In genomic region chr5:1053391-1054017, GRCh38 we compare ENCODE assay signal across 1 cellular context.
TF ChIP-seq lines count a peak whose summit lies in the region.

No MANE protein-coding gene starts in this region.

TF ChIP-seq in H1, 55 proteins besides CTCF, POLR2A, EP300 and RAD21:
- TF ChIP-seq ATF3 (IDR thresholded peaks at IDR 0.05; ENCODE audit: insufficient read depth, low read depth, low read length) (no peak), SP4 (IDR thresholded peaks at IDR 0.05; ENCODE audit: low read length) (no peak), TEAD4 (IDR thresholded peaks at IDR 0.05; ENCODE audit: low read depth, low read length) (no peak), POU5F1 (IDR thresholded peaks at IDR 0.05; ENCODE audit: low read depth, low read length) (no peak), ASH2L (IDR thresholded peaks at IDR 0.05; ENCODE audit: low read length) (no peak), TCF12 (IDR thresholded peaks at IDR 0.05; ENCODE audit: low read depth, low read length) (no peak), CTBP2 (IDR thresholded peaks at IDR 0.05; ENCODE audit: borderline replicate concordance, insufficient read depth, insufficient read length, low read length) (no peak), TBP (IDR thresholded peaks at IDR 0.05; ENCODE audit: low read depth, low read length) (no peak), SP2 (IDR thresholded peaks at IDR 0.05; ENCODE audit: low read length) (no peak), EGR1 (IDR thresholded peaks at IDR 0.05; ENCODE audit: borderline replicate concordance, low read depth, low read length) (no peak), CHD1 (IDR thresholded peaks at IDR 0.05; ENCODE audit: low read depth, low read length) (no peak), CBX5 (IDR thresholded peaks at IDR 0.05; ENCODE audit: low read depth, low read length) (no peak), KDM4A (IDR thresholded peaks at IDR 0.05; ENCODE audit: low read depth, low read length, severe bottlenecking) (no peak), BRCA1 (IDR thresholded peaks at IDR 0.05; ENCODE audit: low read depth, low read length) (no peak), RFX5 (IDR thresholded peaks at IDR 0.05; ENCODE audit: borderline replicate concordance, low read depth, low read length) (no peak), TAF7 (optimal IDR thresholded peaks at IDR 0.05; ENCODE audit: borderline replicate concordance, low read depth, low read length) (no peak), NRF1 (IDR thresholded peaks at IDR 0.05; ENCODE audit: low read depth, low read length) (no peak)
- TF ChIP-seq, protein P1, sequence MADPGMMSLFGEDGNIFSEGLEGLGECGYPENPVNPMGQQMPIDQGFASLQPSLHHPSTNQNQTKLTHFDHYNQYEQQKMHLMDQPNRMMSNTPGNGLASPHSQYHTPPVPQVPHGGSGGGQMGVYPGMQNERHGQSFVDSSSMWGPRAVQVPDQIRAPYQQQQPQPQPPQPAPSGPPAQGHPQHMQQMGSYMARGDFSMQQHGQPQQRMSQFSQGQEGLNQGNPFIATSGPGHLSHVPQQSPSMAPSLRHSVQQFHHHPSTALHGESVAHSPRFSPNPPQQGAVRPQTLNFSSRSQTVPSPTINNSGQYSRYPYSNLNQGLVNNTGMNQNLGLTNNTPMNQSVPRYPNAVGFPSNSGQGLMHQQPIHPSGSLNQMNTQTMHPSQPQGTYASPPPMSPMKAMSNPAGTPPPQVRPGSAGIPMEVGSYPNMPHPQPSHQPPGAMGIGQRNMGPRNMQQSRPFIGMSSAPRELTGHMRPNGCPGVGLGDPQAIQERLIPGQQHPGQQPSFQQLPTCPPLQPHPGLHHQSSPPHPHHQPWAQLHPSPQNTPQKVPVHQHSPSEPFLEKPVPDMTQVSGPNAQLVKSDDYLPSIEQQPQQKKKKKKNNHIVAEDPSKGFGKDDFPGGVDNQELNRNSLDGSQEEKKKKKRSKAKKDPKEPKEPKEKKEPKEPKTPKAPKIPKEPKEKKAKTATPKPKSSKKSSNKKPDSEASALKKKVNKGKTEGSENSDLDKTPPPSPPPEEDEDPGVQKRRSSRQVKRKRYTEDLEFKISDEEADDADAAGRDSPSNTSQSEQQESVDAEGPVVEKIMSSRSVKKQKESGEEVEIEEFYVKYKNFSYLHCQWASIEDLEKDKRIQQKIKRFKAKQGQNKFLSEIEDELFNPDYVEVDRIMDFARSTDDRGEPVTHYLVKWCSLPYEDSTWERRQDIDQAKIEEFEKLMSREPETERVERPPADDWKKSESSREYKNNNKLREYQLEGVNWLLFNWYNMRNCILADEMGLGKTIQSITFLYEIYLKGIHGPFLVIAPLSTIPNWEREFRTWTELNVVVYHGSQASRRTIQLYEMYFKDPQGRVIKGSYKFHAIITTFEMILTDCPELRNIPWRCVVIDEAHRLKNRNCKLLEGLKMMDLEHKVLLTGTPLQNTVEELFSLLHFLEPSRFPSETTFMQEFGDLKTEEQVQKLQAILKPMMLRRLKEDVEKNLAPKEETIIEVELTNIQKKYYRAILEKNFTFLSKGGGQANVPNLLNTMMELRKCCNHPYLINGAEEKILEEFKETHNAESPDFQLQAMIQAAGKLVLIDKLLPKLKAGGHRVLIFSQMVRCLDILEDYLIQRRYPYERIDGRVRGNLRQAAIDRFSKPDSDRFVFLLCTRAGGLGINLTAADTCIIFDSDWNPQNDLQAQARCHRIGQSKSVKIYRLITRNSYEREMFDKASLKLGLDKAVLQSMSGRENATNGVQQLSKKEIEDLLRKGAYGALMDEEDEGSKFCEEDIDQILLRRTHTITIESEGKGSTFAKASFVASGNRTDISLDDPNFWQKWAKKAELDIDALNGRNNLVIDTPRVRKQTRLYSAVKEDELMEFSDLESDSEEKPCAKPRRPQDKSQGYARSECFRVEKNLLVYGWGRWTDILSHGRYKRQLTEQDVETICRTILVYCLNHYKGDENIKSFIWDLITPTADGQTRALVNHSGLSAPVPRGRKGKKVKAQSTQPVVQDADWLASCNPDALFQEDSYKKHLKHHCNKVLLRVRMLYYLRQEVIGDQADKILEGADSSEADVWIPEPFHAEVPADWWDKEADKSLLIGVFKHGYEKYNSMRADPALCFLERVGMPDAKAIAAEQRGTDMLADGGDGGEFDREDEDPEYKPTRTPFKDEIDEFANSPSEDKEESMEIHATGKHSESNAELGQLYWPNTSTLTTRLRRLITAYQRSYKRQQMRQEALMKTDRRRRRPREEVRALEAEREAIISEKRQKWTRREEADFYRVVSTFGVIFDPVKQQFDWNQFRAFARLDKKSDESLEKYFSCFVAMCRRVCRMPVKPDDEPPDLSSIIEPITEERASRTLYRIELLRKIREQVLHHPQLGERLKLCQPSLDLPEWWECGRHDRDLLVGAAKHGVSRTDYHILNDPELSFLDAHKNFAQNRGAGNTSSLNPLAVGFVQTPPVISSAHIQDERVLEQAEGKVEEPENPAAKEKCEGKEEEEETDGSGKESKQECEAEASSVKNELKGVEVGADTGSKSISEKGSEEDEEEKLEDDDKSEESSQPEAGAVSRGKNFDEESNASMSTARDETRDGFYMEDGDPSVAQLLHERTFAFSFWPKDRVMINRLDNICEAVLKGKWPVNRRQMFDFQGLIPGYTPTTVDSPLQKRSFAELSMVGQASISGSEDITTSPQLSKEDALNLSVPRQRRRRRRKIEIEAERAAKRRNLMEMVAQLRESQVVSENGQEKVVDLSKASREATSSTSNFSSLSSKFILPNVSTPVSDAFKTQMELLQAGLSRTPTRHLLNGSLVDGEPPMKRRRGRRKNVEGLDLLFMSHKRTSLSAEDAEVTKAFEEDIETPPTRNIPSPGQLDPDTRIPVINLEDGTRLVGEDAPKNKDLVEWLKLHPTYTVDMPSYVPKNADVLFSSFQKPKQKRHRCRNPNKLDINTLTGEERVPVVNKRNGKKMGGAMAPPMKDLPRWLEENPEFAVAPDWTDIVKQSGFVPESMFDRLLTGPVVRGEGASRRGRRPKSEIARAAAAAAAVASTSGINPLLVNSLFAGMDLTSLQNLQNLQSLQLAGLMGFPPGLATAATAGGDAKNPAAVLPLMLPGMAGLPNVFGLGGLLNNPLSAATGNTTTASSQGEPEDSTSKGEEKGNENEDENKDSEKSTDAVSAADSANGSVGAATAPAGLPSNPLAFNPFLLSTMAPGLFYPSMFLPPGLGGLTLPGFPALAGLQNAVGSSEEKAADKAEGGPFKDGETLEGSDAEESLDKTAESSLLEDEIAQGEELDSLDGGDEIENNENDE (IDR thresholded peaks at IDR 0.05; ENCODE audit: insufficient replicate concordance, low read length): no peak
- TF ChIP-seq, protein P2, sequence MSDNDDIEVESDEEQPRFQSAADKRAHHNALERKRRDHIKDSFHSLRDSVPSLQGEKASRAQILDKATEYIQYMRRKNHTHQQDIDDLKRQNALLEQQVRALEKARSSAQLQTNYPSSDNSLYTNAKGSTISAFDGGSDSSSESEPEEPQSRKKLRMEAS (IDR thresholded peaks at IDR 0.05): no peak
